In the genomic region with DNA sequence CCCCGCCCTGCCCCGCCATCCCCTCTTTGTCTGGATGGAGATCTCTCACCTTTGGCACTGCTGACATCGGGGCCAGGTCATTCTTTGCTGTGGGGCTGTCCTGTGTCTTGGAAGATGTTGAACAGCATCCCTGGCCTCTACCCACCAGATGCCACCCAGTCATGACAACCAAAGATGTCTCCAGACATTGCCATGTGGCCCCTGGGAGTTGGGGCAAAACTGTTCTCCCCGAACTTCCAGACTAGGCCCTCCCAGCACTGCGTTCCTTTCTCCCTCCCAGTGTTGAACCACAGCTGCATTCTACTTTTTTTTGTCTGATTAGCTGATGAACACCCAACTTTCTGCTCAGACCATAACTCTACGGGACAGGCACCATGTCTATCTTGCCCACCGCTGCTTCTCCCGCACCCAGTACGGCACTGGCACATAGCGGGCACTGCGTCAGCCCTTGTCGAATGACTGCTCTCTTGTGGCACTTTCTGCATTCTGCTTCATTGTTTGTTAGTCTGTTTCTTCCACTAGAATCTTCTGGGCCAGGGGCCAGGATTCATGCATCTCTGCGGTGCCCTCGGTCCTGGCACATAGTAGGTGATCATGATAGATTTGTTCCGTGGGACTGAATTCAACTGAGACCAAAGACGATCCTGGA, we compare ENCODE assay signal across 22 cellular contexts. TPM values are rescaled to one million over a fixed set of nuclear protein-coding genes. Genes with fewer than 3 reads are reported as not detected.
"Had no signal": no experiment of that assay in that cellular context is flagged by ENCODE, and none has a peak within 500 bp of the region (broad histone marks: within the 10 kb centered on the region; RNA-seq: fewer than 3 reads in every experiment).

No MANE protein-coding gene starts in this region.

- DNase-seq: activated CD4-positive, alpha-beta T cell treated with anti-CD3 and anti-CD28 coated beads, Interleukin-2, amount 10 ng/mL, durations not matched to agents 7 days and 5 days; activated naive CD4-positive, alpha-beta T cell treated with anti-CD3 and anti-CD28 coated beads, Interleukin-2, amount 50 U/mL, for 16 hours; activated T-cell treated with anti-CD3 and anti-CD28 coated beads for 4 hours; effector memory CD8-positive, alpha-beta T cell; erythroblast; hypothalamus; left cardiac atrium; stimulated activated CD4-positive, alpha-beta T cell treated with anti-CD3 and anti-CD28 coated beads, Interleukin-12 subunit alpha, Interleukin-12 subunit beta, amount 100 ng/mL, for 4 hours; stimulated activated naive CD4-positive, alpha-beta T cell; substantia nigra; transverse colon had no signal

- H3K4me3 Mint-ChIP-seq: activated CD4-positive, alpha-beta T cell treated with anti-CD3 and anti-CD28 coated beads, Interleukin-2, amount 10 ng/mL, durations not matched to agents 7 days and 5 days; central memory CD8-positive, alpha-beta T cell; dendritic cell treated with granulocyte-macrophage colony-stimulating factor and Interleukin-4, amounts not matched to agents 40 ng/mL and 50 ng/mL, for 4 days; effector memory CD8-positive, alpha-beta T cell; nephron; WTC11 had no signal

- H3K9me3 ChIP-seq: transverse colon had no signal

- H3K36me3 ChIP-seq: transverse colon had no signal

- H3K4me3 ChIP-seq: transverse colon had no signal

- H3K27ac ChIP-seq: transverse colon had no signal

- H3K27ac Mint-ChIP-seq: activated CD4-positive, alpha-beta T cell treated with anti-CD3 and anti-CD28 coated beads, Interleukin-2, amount 10 ng/mL, durations not matched to agents 7 days and 5 days; activated T-helper 2 cell treated with anti-CD3 and anti-CD28 coated beads, Interferon-gamma antibody, Interleukin-2, Interleukin-4, amounts not matched to agents 10 μg/mL and 5 μg/mL and 100 μg/mL, durations not matched to agents 14 hours and 24 hours and 36 hours; dendritic cell treated with granulocyte-macrophage colony-stimulating factor and Interleukin-4, amounts not matched to agents 40 ng/mL and 50 ng/mL, for 4 days; effector memory CD8-positive, alpha-beta T cell; nephron had no signal

- ATAC-seq: effector memory CD8-positive, alpha-beta T cell; left cardiac atrium; sciatic nerve had no signal

- H3K9me3 Mint-ChIP-seq: activated CD4-positive, alpha-beta T cell treated with anti-CD3 and anti-CD28 coated beads, Interleukin-2, amount 10 ng/mL, durations not matched to agents 7 days and 5 days; activated T-helper 2 cell treated with anti-CD3 and anti-CD28 coated beads, Interferon-gamma antibody, Interleukin-2, Interleukin-4, amounts not matched to agents 10 μg/mL and 5 μg/mL and 100 μg/mL, durations not matched to agents 14 hours and 24 hours and 36 hours; central memory CD8-positive, alpha-beta T cell; dendritic cell treated with granulocyte-macrophage colony-stimulating factor and Interleukin-4, amounts not matched to agents 40 ng/mL and 50 ng/mL, for 4 days; effector memory CD8-positive, alpha-beta T cell; nephron had no signal

RNA-seq across cellular contexts. Expression of a gene that starts 13.1 kb away (rescaled TPM):
- total RNA-seq: activated CD4-positive, alpha-beta T cell treated with anti-CD3 and anti-CD28 coated beads, Interleukin-2, amount 10 ng/mL, durations not matched to agents 7 days and 5 days; activated CD8-positive, alpha-beta memory T cell treated with anti-CD3 and anti-CD28 coated beads for 36 hours; activated T-helper 2 cell treated with anti-CD3 and anti-CD28 coated beads, Interferon-gamma antibody, Interleukin-2, Interleukin-4, amounts not matched to agents 10 μg/mL and 5 μg/mL and 100 μg/mL, durations not matched to agents 14 hours and 24 hours and 36 hours; lung microvascular endothelial cell; omental fat pad; pulmonary artery endothelial cell; sciatic nerve; T-helper 1 cell treated with Interleukin-12 subunit alpha and Interleukin-12 subunit beta and Interleukin-4 antibody, amounts not matched to agents 30 ng/mL and 1 ng/mL, for 36 hours; WTC11 had no signal
